11 cellular contexts compared by ENCODE assay signal in genomic region chr14:104746951-104747481, GRCh38. TPM values are rescaled to one million over a fixed set of nuclear protein-coding genes. Genes with fewer than 3 reads are reported as not detected.
A peak's percentile ranks its signal among the peaks of the same experiment; 100 is the strongest.
DNase-seq lines count a peak whose midpoint lies in the region; ATAC-seq and TF ChIP-seq lines count a peak whose summit lies in the region.
"Had no signal": no experiment of that assay in that cellular context is flagged by ENCODE, and none has a peak within 500 bp of the region (broad histone marks: within the 10 kb centered on the region; RNA-seq: fewer than 3 reads in every experiment).

No MANE protein-coding gene starts in this region.

- H3K4me1 ChIP-seq in Peyer's patch (peaks cover 0 to 47% (median 6%) of the 10 kb centered on the region in 4 donors), heart left ventricle (peaks cover 0 to 23% (median 3%) of the 10 kb centered on the region in 12 donors)

- TF ChIP-seq POLR2A in Peyer's patch (IDR thresholded peaks at IDR 0.05): no peak
- TF ChIP-seq POLR2A in heart left ventricle (IDR thresholded peaks at IDR 0.05): no peak

- ATAC-seq in heart left ventricle: peak in 1 of 4 donors; percentile 29

- intact Hi-C loops in heart left ventricle (cut with DNase I): no loop called here

- H3K27me3 ChIP-seq in Peyer's patch: no peaks in the 10 kb centered on the region
- no peaks in the 10 kb centered on the region for H3K27me3 ChIP-seq in heart left ventricle
- H3K27me3 ChIP-seq: heart right ventricle, neutrophil had no signal

- H3K4me3 ChIP-seq in Peyer's patch: no peak overlapping the region
- H3K4me3 ChIP-seq in heart left ventricle: no peak overlapping the region
- H3K4me3 ChIP-seq: heart right ventricle had no signal

- H3K9me3 ChIP-seq in Peyer's patch (no peaks in the 10 kb centered on the region), heart left ventricle (no peaks in the 10 kb centered on the region)
- H3K9me3 ChIP-seq: heart right ventricle, neutrophil had no signal

- peak; percentile 63 for DNase-seq in COR-L47 (lab: John Stamatoyannopoulos, UW)
- no peak for DNase-seq in Peyer's patch
- DNase-seq in heart left ventricle: peak in 3 of 5 donors; percentile 26 to 68 (median 63)
- DNase-seq in putamen (ENCODE audit: low spot score): peak; percentile 71
- no peak for DNase-seq in NCI-H146 (lab: John Stamatoyannopoulos, UW)
- DNase-seq in epidermal melanocyte (ENCODE audit: insufficient read length, low spot score): no peak
- DNase-seq in HCEC 1CT: no peak
- DNase-seq in HuH-7.5 (ENCODE audit: low spot score): no peak
- DNase-seq: CD4-positive, CD25-positive, alpha-beta regulatory T cell; heart right ventricle had no signal

- WGBS in heart left ventricle, 4 donors: 64 to 87% (median 69%) methylated on average over 7 of the region's 7 CpGs

- H3K27ac ChIP-seq in Peyer's patch (peak overlapping the region in 3 of 4 donors; percentile 11 to 74 (median 62)), heart left ventricle (peak overlapping the region in 6 of 12 donors; percentile 19 to 53 (median 40))
- H3K27ac ChIP-seq: neutrophil had no signal

- TF ChIP-seq CTCF in Peyer's patch (IDR thresholded peaks at IDR 0.05) (no peak), heart left ventricle (IDR thresholded peaks at IDR 0.05) (no peak)

- no peaks in the 10 kb centered on the region for H3K36me3 ChIP-seq in Peyer's patch
- peaks cover 0 to 48% (median 29%) of the 10 kb centered on the region in 9 donors for H3K36me3 ChIP-seq in heart left ventricle
- H3K36me3 ChIP-seq: neutrophil had no signal

RNA-seq across cellular contexts. Expression of gene SIVA1, which starts 5.9 kb away (rescaled TPM):
- total RNA-seq in Peyer's patch (100 to 1,000 TPM in 3 of 4 donors, 10 to 100 TPM in 1; 64.6 to 144 (median 115) TPM), heart left ventricle (100 to 1,000 TPM in 2 of 9 donors, 10 to 100 TPM in 7; 41.0 to 203 (median 53.9) TPM)
- 100 to 1,000 TPM; 126 to 191 TPM for polyA plus RNA-seq in heart left ventricle

RNA-seq across cellular contexts. Expression of gene ADSS1, which starts 23.0 kb away (rescaled TPM):
- total RNA-seq in Peyer's patch (10 to 100 TPM; 11.0 to 18.6 (median 17.1) TPM), heart left ventricle (100 to 1,000 TPM in 8 of 9 donors, 10 to 100 TPM in 1; 78.9 to 247 (median 160) TPM)
- 100 to 1,000 TPM in 1 of 2 donors, 10 to 100 TPM in 1; 64.7 to 258 TPM for polyA plus RNA-seq in heart left ventricle

RNA-seq across cellular contexts. Expression of gene AKT1, which starts 48.5 kb away (rescaled TPM):
- total RNA-seq in Peyer's patch (100 to 1,000 TPM in 2 of 4 donors, 10 to 100 TPM in 2; 85.6 to 259 (median 111) TPM), heart left ventricle (100 to 1,000 TPM; 115 to 173 (median 143) TPM)
- 100 to 1,000 TPM; 108 to 129 TPM for polyA plus RNA-seq in heart left ventricle

RNA-seq across cellular contexts. Expression of gene ZBTB42, which starts 53.9 kb away (rescaled TPM):
- 10 to 100 TPM in 2 of 4 donors, 1 to 10 TPM in 2; 2.5 to 14.7 (median 10.9) TPM for total RNA-seq in Peyer's patch
- 10 to 100 TPM in 3 of 9 donors, 1 to 10 TPM in 6; 4.9 to 12.9 (median 7.4) TPM for total RNA-seq in heart left ventricle
- polyA plus RNA-seq in heart left ventricle: 10 to 100 TPM in 1 of 2 donors, 1 to 10 TPM in 1; 4.2 to 12.3 TPM

RNA-seq across cellular contexts. Expression of gene INF2, which starts 57.6 kb away (rescaled TPM):
- total RNA-seq in Peyer's patch: 100 to 1,000 TPM; 137 to 287 (median 203) TPM
- 10 to 100 TPM; 26.0 to 58.9 (median 28.8) TPM for total RNA-seq in heart left ventricle
- polyA plus RNA-seq in heart left ventricle: 10 to 100 TPM; 27.3 to 32.5 TPM

Comparison
In these comparisons a context has a peak if more than half of its experiments do, and no peak if none do; other contexts are left out.
1. DNase-seq: peak in COR-L47 (single experiment), heart left ventricle (3 of 5) and putamen (single experiment); none in Peyer's patch (0 of 3), NCI-H146 (single experiment), epidermal melanocyte (single experiment), HCEC 1CT (single experiment) and HuH-7.5 (single experiment).
2. RNA of gene ADSS1, which starts 23.0 kb away (total RNA-seq): 78.9 to 247 TPM in heart left ventricle; 11.0 to 18.6 TPM in Peyer's patch; every median in the first group is over 4 times any median in the second.